Comparison of ENCODE assay signal across 18 cellular contexts in the genomic region with DNA sequence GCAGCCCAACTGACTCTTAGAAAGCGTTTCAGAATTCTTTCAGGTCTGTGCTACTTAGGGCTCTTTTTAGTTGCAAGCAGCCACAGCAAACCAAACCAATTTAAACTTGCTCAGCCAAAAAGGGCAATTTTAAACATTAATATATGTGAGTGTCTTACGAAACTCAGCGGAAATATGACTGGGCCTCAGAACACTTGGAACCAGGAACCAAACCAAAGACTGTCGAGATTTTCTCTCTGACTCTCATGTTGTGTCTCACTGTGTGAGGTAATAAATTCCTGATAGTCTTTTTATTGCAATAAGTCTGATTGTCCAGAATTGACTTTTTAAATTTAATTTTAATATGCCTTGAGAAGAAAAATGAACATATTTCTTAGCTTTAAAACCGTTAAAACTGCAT.
DNase-seq lines count a peak whose midpoint lies in the region; ATAC-seq, FAIRE-seq and TF ChIP-seq lines count a peak whose summit lies in the region.
"Had no signal": no experiment of that assay in that cellular context is flagged by ENCODE, and none has a peak within 500 bp of the region (broad histone marks: within the 10 kb centered on the region; RNA-seq: fewer than 3 reads in every experiment).

No MANE protein-coding gene starts in this region.

- H4K20me1 ChIP-seq in GM12878 (ENCODE audit: control insufficient read depth, insufficient read depth), result no peaks in the 10 kb centered on the region
- H4K20me1 ChIP-seq: BLaER1 had no signal

- H3K9me3 Mint-ChIP-seq in CD8-positive, alpha-beta T cell, result peaks cover 9% of the 10 kb centered on the region

- no TSS peak for BruUV-seq in GM12878 (replicated peaks; lab: Mats Ljungman, UMichigan)

- no peak for DNase-seq in CD8-positive, alpha-beta T cell
- peak; percentile 79 to 80 for DNase-seq in NOMO-1 (lab: John Stamatoyannopoulos, UW; ENCODE audit: unreplicated experiment in 2 of 2)
- DNase-seq in GM12878 (ENCODE audit: low read depth, low spot score), result no peak
- no peak for DNase-seq in amygdala (lab: John Stamatoyannopoulos, UW)
- DNase-seq in breast epithelium (ENCODE audit: low spot score in 2 of 2), result no peak
- DNase-seq in posterior vena cava (ENCODE audit: low spot score), result no peak
- DNase-seq: Calu3, DMS79 treated with DMSO at 0.1 percent for 48 hours, HFFc6, NCI-H1105, NCI-H187, NCI-H446, SHP77 treated with DMSO at 0.1 percent for 48 hours had no signal

- TF ChIP-seq CTCF in CD8-positive, alpha-beta T cell (IDR thresholded peaks at IDR 0.05), result no peak
- no peak for TF ChIP-seq CTCF in GM12878 (IDR thresholded peaks at IDR 0.05 in 2 of 3, conservative IDR thresholded peaks at IDR 0.05 in 1 of 3; ENCODE audit: control insufficient read depth in 2 of 3, extremely low read depth in 1 of 3, insufficient read depth in 1 of 3, low read depth in 3 of 3, low read length in 3 of 3)
- TF ChIP-seq CTCF in neutrophil (IDR thresholded peaks at IDR 0.05), result no peak
- TF ChIP-seq CTCF in breast epithelium (IDR thresholded peaks at IDR 0.05), result no peak

- no peaks in the 10 kb centered on the region for H3K36me3 ChIP-seq in CD8-positive, alpha-beta T cell (ENCODE audit: insufficient read depth, low read length)
- H3K36me3 ChIP-seq in GM12878 (ENCODE audit: control insufficient read depth in 2 of 2, insufficient read depth in 2 of 2, low read length in 1 of 2) (no peaks in the 10 kb centered on the region), neutrophil (no peaks in the 10 kb centered on the region), breast epithelium (no peaks in the 10 kb centered on the region)
- H3K36me3 ChIP-seq: BLaER1 had no signal

- no peak overlapping the region for H3K4me2 ChIP-seq in GM12878 (ENCODE audit: control insufficient read depth, insufficient read depth)
- H3K4me2 ChIP-seq: BLaER1 had no signal

- no peak overlapping the region for H3K9ac ChIP-seq in GM12878 (ENCODE audit: control insufficient read depth, insufficient read depth, low read length)
- H3K9ac ChIP-seq: BLaER1 had no signal

- H3K4me1 Mint-ChIP-seq in CD8-positive, alpha-beta T cell (ENCODE audit: low read depth), result peaks cover 27% of the 10 kb centered on the region

- no peak for ATAC-seq in CD8-positive, alpha-beta T cell
- no peak for ATAC-seq in GM12878
- ATAC-seq: K562 had no signal

- H2AFZ ChIP-seq in GM12878 (ENCODE audit: control insufficient read depth, low read depth, low read length), result no peak overlapping the region

- peaks cover 38% of the 10 kb centered on the region for H3K4me1 ChIP-seq in CD8-positive, alpha-beta T cell (ENCODE audit: insufficient read depth, low read length)
- H3K4me1 ChIP-seq in GM12878 (ENCODE audit: control insufficient read depth, insufficient read depth, low read length) (peaks cover 12% of the 10 kb centered on the region), neutrophil (ENCODE audit: control insufficient read depth in 1 of 2, insufficient read depth in 1 of 2, low read depth in 1 of 2, low read length in 1 of 2) (peaks cover 52 to 57% of the 10 kb centered on the region in 2 experiments), breast epithelium (no peaks in the 10 kb centered on the region)
- H3K4me1 ChIP-seq: BLaER1 had no signal

- in situ Hi-C loops in GM12878 (cut with MboI), result no loop called here

- no peak overlapping the region for H3K4me3 Mint-ChIP-seq in CD8-positive, alpha-beta T cell
- H3K4me3 Mint-ChIP-seq: HFFc6 had no signal

- intact Hi-C loops in CD8-positive, alpha-beta T cell (cut with DNase I, micrococcal nuclease), result no loop called here
- intact Hi-C loops in GM12878 (cut with micrococcal nuclease; ENCODE audit: unreplicated experiment) (loop anchor here (10.0 kb wide), 1 partner anchor 95 kb away; no protein-coding TSS in a partner anchor), breast epithelium (cut with DNase I; ENCODE audit: low total_unique reads) (no loop called here), posterior vena cava (cut with DNase I) (no loop called here)

- 80% methylated on average over 5 of the region's 5 CpGs for WGBS in GM12878 (ENCODE audit: insufficient coverage, insufficient replicate concordance, low lambda C conversion rate, missing lambda C conversion rate)

- CTCF ChIA-PET in CD8-positive, alpha-beta T cell (lab: Charles Lee), result no interaction called here
- CTCF ChIA-PET in GM12878 (lab: Yijun Ruan, JAX), result interaction anchor here (0.7 kb wide), 1 partner anchor 174 kb away, joined by 3 read pairs; no protein-coding TSS in a partner anchor

- no peaks in the 10 kb centered on the region for H3K27me3 Mint-ChIP-seq in CD8-positive, alpha-beta T cell (ENCODE audit: low read depth)

- peaks cover 8% of the 10 kb centered on the region for H3K36me3 Mint-ChIP-seq in CD8-positive, alpha-beta T cell

- H3K9me3 ChIP-seq in CD8-positive, alpha-beta T cell (ENCODE audit: low read length), result peaks cover 16% of the 10 kb centered on the region
- H3K9me3 ChIP-seq in GM12878 (replicated peaks; ENCODE audit: control insufficient read depth, insufficient read depth, low read length) (peaks cover 15% of the 10 kb centered on the region), neutrophil (no peaks in the 10 kb centered on the region), breast epithelium (peaks cover 0 to 6% of the 10 kb centered on the region in 2 donors)

- no peak for TF ChIP-seq RAD21 in GM12878 (IDR thresholded peaks at IDR 0.05; ENCODE audit: insufficient read depth, low read depth, low read length)

- peak overlapping the region; percentile 17 for H3K27ac ChIP-seq in CD8-positive, alpha-beta T cell (ENCODE audit: low read depth, low read length)
- no peak overlapping the region for H3K27ac ChIP-seq in GM12878 (ENCODE audit: control insufficient read depth, insufficient read depth)
- H3K27ac ChIP-seq in neutrophil, result peak overlapping the region; percentile 52
- H3K27ac ChIP-seq in breast epithelium, result no peak overlapping the region
- H3K27ac ChIP-seq: BLaER1, HL-60 had no signal

- no peaks in the 10 kb centered on the region for H3K79me2 ChIP-seq in GM12878 (ENCODE audit: control insufficient read depth, insufficient read depth, low read length)

- no peak for TF ChIP-seq POLR2A in GM12878 (IDR thresholded peaks at IDR 0.05; ENCODE audit: low read depth, low read length)
- no peak for TF ChIP-seq POLR2A in breast epithelium (IDR thresholded peaks at IDR 0.05)

- POLR2A ChIA-PET in CD8-positive, alpha-beta T cell (lab: Charles Lee), result no interaction called here
- POLR2A ChIA-PET in GM12878 (lab: Charles Lee), result no interaction called here

- H3K4me3 ChIP-seq in CD8-positive, alpha-beta T cell (ENCODE audit: low read depth, low read length), result no peak overlapping the region
- H3K4me3 ChIP-seq in GM12878, result no peak overlapping the region
- H3K4me3 ChIP-seq in neutrophil (ENCODE audit: low read depth in 1 of 2, low read length in 1 of 2), result no peak overlapping the region
- H3K4me3 ChIP-seq in breast epithelium, result no peak overlapping the region
- H3K4me3 ChIP-seq: BLaER1, K562 had no signal

- RAD21 ChIA-PET in GM12878 (lab: Charles Lee; ENCODE audit: unreplicated experiment), result no interaction called here

- no peak for FAIRE-seq in GM12878 (lab: Jason Lieb, UNC)
- FAIRE-seq: G401.6, K562 had no signal

- TF ChIP-seq EP300 in GM12878 (IDR thresholded peaks at IDR 0.05; ENCODE audit: borderline replicate concordance in 1 of 2, control insufficient read depth in 1 of 2, low read depth in 2 of 2, low read length in 2 of 2), result no peak

- no peaks in the 10 kb centered on the region for H3K27me3 ChIP-seq in CD8-positive, alpha-beta T cell (ENCODE audit: insufficient read depth, low read length)
- H3K27me3 ChIP-seq in GM12878 (replicated peaks in 1 of 2; ENCODE audit: control insufficient read depth in 2 of 2, insufficient read depth in 2 of 2, low read length in 1 of 2) (no peaks in the 10 kb centered on the region), neutrophil (no peaks in the 10 kb centered on the region), breast epithelium (peaks cover 0 to 5% of the 10 kb centered on the region in 2 donors)
- H3K27me3 ChIP-seq: BLaER1 had no signal

- SMC1A ChIA-PET in GM12878 (lab: Charles Lee; ENCODE audit: uncharacterized antibody, unreplicated experiment), result interaction anchor here (0.6 kb wide), 1 partner anchor 93 kb away, joined by 3 read pairs; no protein-coding TSS in a partner anchor

- H3K27ac Mint-ChIP-seq in CD8-positive, alpha-beta T cell, result peak overlapping the region; percentile 10
- H3K27ac Mint-ChIP-seq: HFFc6 had no signal

TF ChIP-seq in GM12878, 131 proteins besides CTCF, POLR2A, EP300 and RAD21:
- no peak for TF ChIP-seq LARP7 (IDR thresholded peaks at IDR 0.05)
- TF ChIP-seq CBFB (IDR thresholded peaks at IDR 0.05; ENCODE audit: low read depth), result 0 out of 2 replicates have a peak, but pooled peaks have one; percentile 2

Comparison
In these comparisons a context has a peak if more than half of its experiments do, and no peak if none do; other contexts are left out.
1. DNase-seq: peak in NOMO-1 (2 of 2); none in CD8-positive, alpha-beta T cell (0 of 7), GM12878 (single experiment), amygdala (0 of 56), breast epithelium (0 of 2) and posterior vena cava (single experiment).
2. H3K27ac ChIP-seq: peak in CD8-positive, alpha-beta T cell (single experiment) and neutrophil (single experiment); none in GM12878 (single experiment) and breast epithelium (0 of 2).